Comparison of ENCODE assay signal across 14 cellular contexts in genomic region chr7:99000904-99001442, GRCh38.
DNase-seq lines count a peak whose midpoint lies in the region; ATAC-seq and TF ChIP-seq lines count a peak whose summit lies in the region.
"Had no signal": no experiment of that assay in that cellular context is flagged by ENCODE, and none has a peak within 500 bp of the region (broad histone marks: within the 10 kb centered on the region; RNA-seq: fewer than 3 reads in every experiment).

No MANE protein-coding gene starts in this region.

- peaks cover 4% of the 10 kb centered on the region for H3K27me3 Mint-ChIP-seq in GM23338 (ENCODE audit: insufficient read depth, low read depth, poor library complexity)

- no peak for DNase-seq in GM23338 (ENCODE audit: low spot score)
- DNase-seq in activated CD8-positive, alpha-beta memory T cell treated with anti-CD3 and anti-CD28 coated beads, Interleukin-2, amount 50 U/mL, for 48 hours: peak; percentile 55
- peak; percentile 26 for DNase-seq in epithelial cell of proximal tubule (ENCODE audit: low read depth)
- peak; percentile 17 for DNase-seq in stimulated activated CD8-positive, alpha-beta memory T cell treated with anti-CD3 and anti-CD28 coated beads, Interleukin-4, amount 100 ng/mL, for 24 hours (ENCODE audit: low read depth)
- DNase-seq in iPS-NIHi11 (ENCODE audit: low spot score): no peak
- DNase-seq in GM19240 (ENCODE audit: insufficient read length, low spot score): no peak
- no peak for DNase-seq in occipital lobe (lab: John Stamatoyannopoulos, UW)
- DNase-seq: activated CD4-positive, CD25-positive, alpha-beta regulatory T cell; BE2C; natural killer cell; NCI-H1436; NCI-H226 had no signal

- no peaks in the 10 kb centered on the region; the same call in 2 of the 3 replicates for H3K4me1 Mint-ChIP-seq in GM23338

- H3K36me3 Mint-ChIP-seq in GM23338 (ENCODE audit: low read depth): peaks cover 56% of the 10 kb centered on the region
- H3K36me3 Mint-ChIP-seq: natural killer cell had no signal

- H3K27ac Mint-ChIP-seq in GM23338: peak overlapping the region; percentile 2; the same call in 1 of the 2 replicates

- H3K79me2 ChIP-seq in GM23338 (replicated peaks; ENCODE audit: insufficient read depth): no peaks in the 10 kb centered on the region

- no peaks in the 10 kb centered on the region for H3K4me1 ChIP-seq in GM23338 (ENCODE audit: insufficient read depth)
- H3K4me1 ChIP-seq: adrenal gland, BE2C, HAP-1 had no signal

- H3K36me3 ChIP-seq in GM23338 (ENCODE audit: insufficient read depth): peaks cover 6% of the 10 kb centered on the region; the same call in 1 of the 2 replicates

- H3K9me3 Mint-ChIP-seq in GM23338: no peaks in the 10 kb centered on the region
- H3K9me3 Mint-ChIP-seq: natural killer cell had no signal

- ATAC-seq in GM23338: no peak; the same call in 2 of the 3 replicates
- ATAC-seq: natural killer cell had no signal

- no peaks in the 10 kb centered on the region for H3K9me2 ChIP-seq in GM23338 (ENCODE audit: insufficient read depth)

- H4K20me1 ChIP-seq in GM23338 (replicated peaks; ENCODE audit: insufficient read depth): no peaks in the 10 kb centered on the region; the same call in 1 of the 2 replicates

- H3F3A ChIP-seq in GM23338 (replicated peaks; ENCODE audit: low read depth): no peaks in the 10 kb centered on the region

- TF ChIP-seq CTCF in GM23338 (conservative IDR thresholded peaks at IDR 0.05; ENCODE audit: low read depth in 2 of 2) (no peak), epithelial cell of proximal tubule (conservative IDR thresholded peaks at IDR 0.05; ENCODE audit: low read depth, low read length) (no peak)

- H3K4me2 ChIP-seq in GM23338: no peak overlapping the region

- H2AFZ ChIP-seq in GM23338: no peak overlapping the region

- no peaks in the 10 kb centered on the region for H3K27me3 ChIP-seq in GM23338 (ENCODE audit: insufficient read depth)
- H3K27me3 ChIP-seq: adrenal gland, BE2C had no signal

- H3K4me3 ChIP-seq in GM23338 (no peak overlapping the region), epithelial cell of proximal tubule (ENCODE audit: low read depth, low read length) (no peak overlapping the region)
- H3K4me3 ChIP-seq: adrenal gland, HAP-1 had no signal

- no peak overlapping the region for H3K4me3 Mint-ChIP-seq in GM23338
- H3K4me3 Mint-ChIP-seq: natural killer cell had no signal

- H3K27ac ChIP-seq in GM23338 (ENCODE audit: low read depth): no peak overlapping the region
- H3K27ac ChIP-seq: adrenal gland had no signal

TF ChIP-seq in GM23338, 12 proteins besides CTCF, POLR2A, EP300 and RAD21:
- TF ChIP-seq POLR2AphosphoS5 (IDR thresholded peaks at IDR 0.05; ENCODE audit: low read depth) (no peak), JUNB (IDR thresholded peaks at IDR 0.05; ENCODE audit: unreplicated experiment) (no peak), STAT1 (IDR thresholded peaks at IDR 0.05; ENCODE audit: unreplicated experiment) (no peak), REST (IDR thresholded peaks at IDR 0.05; ENCODE audit: unreplicated experiment) (no peak), CREB1 (CRISPR knock-in tag; IDR thresholded peaks at IDR 0.05; ENCODE audit: low read depth) (no peak)

Comparison
In these comparisons a context has a peak if more than half of its experiments do, and no peak if none do; other contexts are left out.
1. DNase-seq: peak in activated CD8-positive, alpha-beta memory T cell treated with anti-CD3 and anti-CD28 coated beads, Interleukin-2, amount 50 U/mL, for 48 hours (single experiment), epithelial cell of proximal tubule (single experiment) and stimulated activated CD8-positive, alpha-beta memory T cell treated with anti-CD3 and anti-CD28 coated beads, Interleukin-4, amount 100 ng/mL, for 24 hours (single experiment); none in GM23338 (single experiment), iPS-NIHi11 (single experiment), GM19240 (single experiment) and occipital lobe (single experiment).